ENCODE assay signal across 16 cellular contexts in genomic region chr21:46187814-46188213, GRCh38. TPM values are rescaled to one million over a fixed set of nuclear protein-coding genes. Genes with fewer than 3 reads are reported as not detected.
A peak's percentile ranks its signal among the peaks of the same experiment; 100 is the strongest.
DNase-seq lines count a peak whose midpoint lies in the region; ATAC-seq, FAIRE-seq and TF ChIP-seq lines count a peak whose summit lies in the region.
"Had no signal": no experiment of that assay in that cellular context is flagged by ENCODE, and none has a peak within 500 bp of the region (broad histone marks: within the 10 kb centered on the region; RNA-seq: fewer than 3 reads in every experiment).

No MANE protein-coding gene starts in this region.

- H3K36me3 ChIP-seq in astrocyte (ENCODE audit: insufficient read depth, low read length) (no peaks in the 10 kb centered on the region), subcutaneous abdominal adipose tissue (ENCODE audit: control insufficient read depth in 5 of 5, insufficient read depth in 5 of 5, low read length in 5 of 5) (peaks cover 0 to 45% (median 41%) of the 10 kb centered on the region in 5 donors), A673 (ENCODE audit: insufficient read depth, low read length, poor library complexity, severe bottlenecking) (peaks cover 28% of the 10 kb centered on the region)

- intact Hi-C loops in activated CD4-positive, alpha-beta T cell treated with anti-CD3 and anti-CD28 coated beads, Interleukin-2, amount 10 ng/mL, durations not matched to agents 24 days and 14 days (cut with micrococcal nuclease) = loop anchor here (5.0 kb wide), 1 partner anchor 1851 kb away; the partner anchor contains the start of gene CFAP410
- intact Hi-C loops in A673 (cut with micrococcal nuclease; ENCODE audit: unreplicated experiment) = no loop called here

- H3K4me1 ChIP-seq in astrocyte (ENCODE audit: insufficient read depth, low read length) (peaks cover 34% of the 10 kb centered on the region), subcutaneous abdominal adipose tissue (ENCODE audit: control insufficient read depth in 5 of 5, insufficient read depth in 5 of 5, low read length in 5 of 5) (peaks cover 0 to 41% (median 36%) of the 10 kb centered on the region in 5 donors), A673 (ENCODE audit: insufficient read depth, low read length, poor library complexity, severe bottlenecking) (peaks cover 4% of the 10 kb centered on the region)

- no peak for TF ChIP-seq CTCF in astrocyte (IDR thresholded peaks at IDR 0.05; ENCODE audit: insufficient read depth, low read depth, low read length)
- TF ChIP-seq CTCF in A673 (conservative IDR thresholded peaks at IDR 0.05; ENCODE audit: low read depth, low read length) = no peak

- FAIRE-seq in astrocyte (lab: Jason Lieb, UNC) = no peak
- FAIRE-seq: keratinocyte, small intestine had no signal

- H3K27ac ChIP-seq in astrocyte (ENCODE audit: low read depth, low read length) = no peak overlapping the region
- peak overlapping the region; percentile 85 for H3K27ac ChIP-seq in layer of hippocampus (ENCODE audit: low read depth, low read length)
- H3K27ac ChIP-seq in subcutaneous abdominal adipose tissue (ENCODE audit: low read depth, low read length) = peak overlapping the region; percentile 15
- no peak overlapping the region for H3K27ac ChIP-seq in A673 (ENCODE audit: low read depth, low read length, poor library complexity, severe bottlenecking)

- H3K9me3 ChIP-seq in astrocyte (ENCODE audit: insufficient read depth, low read depth, low read length) = no peaks in the 10 kb centered on the region
- no peaks in the 10 kb centered on the region for H3K9me3 ChIP-seq in subcutaneous abdominal adipose tissue (ENCODE audit: control insufficient read depth in 5 of 5, low read length in 5 of 5)
- H3K9me3 ChIP-seq in A673 (ENCODE audit: low read depth, low read length, poor library complexity, severe bottlenecking) = no peaks in the 10 kb centered on the region

- no peak for ATAC-seq in GM18858 (IDR thresholded peaks at IDR 0.05; ENCODE audit: unreplicated experiment)
- ATAC-seq: activated T-helper 17 cell treated with anti-CD3 and anti-CD28 coated beads, Interleukin-2, amount 50 U/mL, for 72 hours; effector memory CD8-positive, alpha-beta T cell had no signal

- BruUV-seq in A673 (replicated peaks; lab: Mats Ljungman, UMichigan) = no TSS peak

- no peaks in the 10 kb centered on the region for H3K9me3 Mint-ChIP-seq in activated CD4-positive, alpha-beta T cell treated with anti-CD3 and anti-CD28 coated beads, Interleukin-2, amount 10 ng/mL, durations not matched to agents 24 days and 14 days
- H3K9me3 Mint-ChIP-seq in astrocyte (ENCODE audit: unreplicated experiment) = no peaks in the 10 kb centered on the region
- H3K9me3 Mint-ChIP-seq: activated T-helper 17 cell treated with anti-CD3 and anti-CD28 coated beads, Interleukin-2, amount 50 U/mL, for 72 hours; effector memory CD8-positive, alpha-beta T cell had no signal

- POLR2A ChIA-PET in A673 (lab: Charles Lee; ENCODE audit: low non-redundant PET) = no interaction called here

- CTCF ChIA-PET in A673 (lab: Charles Lee) = no interaction called here

- H3K27me3 Mint-ChIP-seq in activated CD4-positive, alpha-beta T cell treated with anti-CD3 and anti-CD28 coated beads, Interleukin-2, amount 10 ng/mL, durations not matched to agents 24 days and 14 days = no peaks in the 10 kb centered on the region
- H3K27me3 Mint-ChIP-seq in astrocyte (ENCODE audit: low read depth, unreplicated experiment) = no peaks in the 10 kb centered on the region
- H3K27me3 Mint-ChIP-seq: activated T-helper 17 cell treated with anti-CD3 and anti-CD28 coated beads, Interleukin-2, amount 50 U/mL, for 72 hours had no signal

- H3K4me3 ChIP-seq in astrocyte (ENCODE audit: insufficient read depth, low read depth, low read length) (no peak overlapping the region), subcutaneous abdominal adipose tissue (ENCODE audit: low read depth in 1 of 5, low read length in 5 of 5) (no peak overlapping the region), A673 (ENCODE audit: low read depth, low read length, poor library complexity, severe bottlenecking) (no peak overlapping the region)

- peaks cover 15% of the 10 kb centered on the region for H4K20me1 ChIP-seq in astrocyte (ENCODE audit: insufficient read depth, low read length)

- DNase-seq in activated CD4-positive, alpha-beta T cell treated with anti-CD3 and anti-CD28 coated beads, Interleukin-2, amount 10 ng/mL, durations not matched to agents 24 days and 14 days = peak; percentile 46
- DNase-seq in activated CD4-positive, alpha-beta T cell treated with anti-CD3 and anti-CD28 coated beads for 1 hour = no peak
- DNase-seq in astrocyte (ENCODE audit: low read depth) (no peak), SHP77 (lab: John Stamatoyannopoulos, UW) (no peak), A673 (ENCODE audit: low spot score) (no peak)
- DNase-seq: activated CD4-positive, alpha-beta T cell treated with anti-CD3 and anti-CD28 coated beads, Interleukin-2, amount 50 U/mL, for 48 hours; effector memory CD8-positive, alpha-beta T cell; Karpas-422; NCI-H1436; NCI-H69 had no signal

- H3K79me2 ChIP-seq in astrocyte (ENCODE audit: insufficient read depth, low read length) = no peaks in the 10 kb centered on the region

- no peaks in the 10 kb centered on the region for H3K27me3 ChIP-seq in astrocyte (ENCODE audit: insufficient read depth, low read length)
- H3K27me3 ChIP-seq in layer of hippocampus (ENCODE audit: control insufficient read depth, insufficient read depth, low read length) = no peaks in the 10 kb centered on the region
- H3K27me3 ChIP-seq in subcutaneous abdominal adipose tissue (ENCODE audit: control insufficient read depth in 5 of 5, insufficient read depth in 4 of 5, low read length in 5 of 5) = peaks cover 0 to 9% (median 5%) of the 10 kb centered on the region in 5 donors
- no peaks in the 10 kb centered on the region for H3K27me3 ChIP-seq in A673 (replicated peaks; ENCODE audit: insufficient read depth, low read depth, low read length, poor library complexity)

- H3K4me1 Mint-ChIP-seq in activated CD4-positive, alpha-beta T cell treated with anti-CD3 and anti-CD28 coated beads, Interleukin-2, amount 10 ng/mL, durations not matched to agents 24 days and 14 days = peaks cover 7% of the 10 kb centered on the region
- peaks cover 37% of the 10 kb centered on the region for H3K4me1 Mint-ChIP-seq in astrocyte (ENCODE audit: low read depth, unreplicated experiment)
- H3K4me1 Mint-ChIP-seq: activated T-helper 17 cell treated with anti-CD3 and anti-CD28 coated beads, Interleukin-2, amount 50 U/mL, for 72 hours had no signal

- H3K4me2 ChIP-seq in astrocyte (ENCODE audit: low read length) = peak overlapping the region; percentile 76

- H3K9ac ChIP-seq in astrocyte (ENCODE audit: low read length) = no peak overlapping the region
- no peak overlapping the region for H3K9ac ChIP-seq in subcutaneous abdominal adipose tissue (ENCODE audit: low read length in 5 of 5)

- no peak overlapping the region for H3K27ac Mint-ChIP-seq in activated CD4-positive, alpha-beta T cell treated with anti-CD3 and anti-CD28 coated beads, Interleukin-2, amount 10 ng/mL, durations not matched to agents 24 days and 14 days
- H3K27ac Mint-ChIP-seq in astrocyte (ENCODE audit: unreplicated experiment) = peak overlapping the region; percentile 89
- H3K27ac Mint-ChIP-seq: activated T-helper 17 cell treated with anti-CD3 and anti-CD28 coated beads, Interleukin-2, amount 50 U/mL, for 72 hours had no signal

- H3K36me3 Mint-ChIP-seq in activated CD4-positive, alpha-beta T cell treated with anti-CD3 and anti-CD28 coated beads, Interleukin-2, amount 10 ng/mL, durations not matched to agents 24 days and 14 days (ENCODE audit: low read depth) = peaks cover 1% of the 10 kb centered on the region
- peaks cover 6% of the 10 kb centered on the region for H3K36me3 Mint-ChIP-seq in astrocyte (ENCODE audit: low read depth, unreplicated experiment)

- H3K4me3 Mint-ChIP-seq in activated CD4-positive, alpha-beta T cell treated with anti-CD3 and anti-CD28 coated beads, Interleukin-2, amount 10 ng/mL, durations not matched to agents 24 days and 14 days = no peak overlapping the region
- H3K4me3 Mint-ChIP-seq in astrocyte (ENCODE audit: unreplicated experiment) = peak overlapping the region; percentile 21
- H3K4me3 Mint-ChIP-seq: activated T-helper 17 cell treated with anti-CD3 and anti-CD28 coated beads, Interleukin-2, amount 50 U/mL, for 72 hours; effector memory CD8-positive, alpha-beta T cell had no signal

- H2AFZ ChIP-seq in astrocyte (ENCODE audit: low read depth, low read length) = no peak overlapping the region

RNA-seq across cellular contexts. Expression of gene SPATC1L, which starts 3.6 kb away (rescaled TPM):
- total RNA-seq in activated CD4-positive, alpha-beta T cell treated with anti-CD3 and anti-CD28 coated beads, Interleukin-2, amount 10 ng/mL, durations not matched to agents 24 days and 14 days = 10.8 and 12.0 TPM in 2 replicates
- total RNA-seq in astrocyte = 15.8 and 17.8 TPM in 2 replicates
- total RNA-seq in A673 (2021) = 30.9 and 40.6 TPM in 2 replicates

RNA-seq across cellular contexts. Expression of gene FTCD, which starts 32.4 kb away (rescaled TPM):
- 0.30 and 0.43 TPM in 2 replicates for total RNA-seq in activated CD4-positive, alpha-beta T cell treated with anti-CD3 and anti-CD28 coated beads, Interleukin-2, amount 10 ng/mL, durations not matched to agents 24 days and 14 days
- 1.9 and 2.0 TPM in 2 replicates for total RNA-seq in astrocyte
- 5.4 and 6.6 TPM in 2 replicates for total RNA-seq in A673 (2021)

RNA-seq across cellular contexts. Expression of gene LSS, which starts 40.8 kb away (rescaled TPM):
- total RNA-seq in activated CD4-positive, alpha-beta T cell treated with anti-CD3 and anti-CD28 coated beads, Interleukin-2, amount 10 ng/mL, durations not matched to agents 24 days and 14 days = 19.7 and 23.1 TPM in 2 replicates
- total RNA-seq in astrocyte (58.1 and 83.2 TPM in 2 replicates), A673 (2021) (130 and 151 TPM in 2 replicates)

Comparison
In these comparisons a context has a peak if more than half of its experiments do, and no peak if none do; other contexts are left out.
1. H3K27ac ChIP-seq: peak in layer of hippocampus (single experiment) and subcutaneous abdominal adipose tissue (single experiment); none in astrocyte (single experiment) and A673 (single experiment).